15 cellular contexts compared by ENCODE assay signal in genomic region chr7:99692563-99692962, GRCh38. TPM values are rescaled to one million over a fixed set of nuclear protein-coding genes. Genes with fewer than 3 reads are reported as not detected.
DNase-seq lines count a peak whose midpoint lies in the region; ATAC-seq, FAIRE-seq and TF ChIP-seq lines count a peak whose summit lies in the region.
"Not testable (repeated sequence)": the region's sequence is repeated elsewhere in the genome, so short reads cannot be mapped to it uniquely, and the experiment has no call there.
"Had no signal": no experiment of that assay in that cellular context is flagged by ENCODE, and none has a peak within 500 bp of the region (broad histone marks: within the 10 kb centered on the region; RNA-seq: fewer than 3 reads in every experiment).

No MANE protein-coding gene starts in this region.

- not testable (repeated sequence) for H3K27me3 Mint-ChIP-seq in Caco-2 (ENCODE audit: insufficient read depth, unreplicated experiment); naive thymus-derived CD4-positive, alpha-beta T cell; progenitor cell of endocrine pancreas

- 64% methylated on average over 6 of the region's 6 CpGs for WGBS in K562 (ENCODE audit: insufficient coverage, low coverage, missing lambda C conversion rate)
- WGBS in hepatocyte (ENCODE audit: low lambda C conversion rate, missing lambda C conversion rate) = 82% methylated on average over 6 of the region's 6 CpGs

- H3K4me1 Mint-ChIP-seq in Caco-2 (ENCODE audit: low read depth, unreplicated experiment) (peaks cover 33% of the 10 kb centered on the region), progenitor cell of endocrine pancreas (ENCODE audit: low read depth) (peaks cover 28% of the 10 kb centered on the region)
- H3K4me1 Mint-ChIP-seq in naive thymus-derived CD4-positive, alpha-beta T cell = peaks cover 0 to 22% (median 21%) of the 10 kb centered on the region in 7 donors

- not testable (repeated sequence) for H4K20me1 ChIP-seq in K562 (replicated peaks; ENCODE audit: control insufficient read depth, insufficient read depth, low read length); hepatocyte (ENCODE audit: insufficient read depth, poor library complexity, severe bottlenecking)

- H3K4me3 Mint-ChIP-seq in Caco-2 (ENCODE audit: unreplicated experiment); progenitor cell of endocrine pancreas (ENCODE audit: low read depth): not testable (repeated sequence)
- peak overlapping the region in 2 of 10 donors; percentile 1 to 66 for H3K4me3 Mint-ChIP-seq in naive thymus-derived CD4-positive, alpha-beta T cell

- H3K27ac Mint-ChIP-seq in Caco-2 (ENCODE audit: unreplicated experiment) (peak overlapping the region; percentile 87), progenitor cell of endocrine pancreas (peak overlapping the region; percentile 93)
- peak overlapping the region in 6 of 9 donors; percentile 3 to 92 (median 70) for H3K27ac Mint-ChIP-seq in naive thymus-derived CD4-positive, alpha-beta T cell

- not testable (repeated sequence) for H3K4me3 ChIP-seq in Caco-2 (ENCODE audit: low read depth, low read length); K562; hepatocyte; naive thymus-derived CD4-positive, alpha-beta T cell (ENCODE audit: low read length); neuron (ENCODE audit: low read length)

- H3K36me3 Mint-ChIP-seq in Caco-2 (ENCODE audit: insufficient read depth, unreplicated experiment); naive thymus-derived CD4-positive, alpha-beta T cell; progenitor cell of endocrine pancreas (ENCODE audit: insufficient read depth): not testable (repeated sequence)

- CTCF ChIA-PET in Caco-2 (lab: Charles Lee); K562 (lab: Yijun Ruan, JAX; ENCODE audit: low intra/inter-chr PET ratio); naive thymus-derived CD4-positive, alpha-beta T cell (lab: Charles Lee): not testable (repeated sequence)

- FAIRE-seq in K562 (lab: Jason Lieb, UNC) = not testable (repeated sequence)

- TF ChIP-seq POLR2A in K562 (conservative IDR thresholded peaks at IDR 0.05) = not testable (repeated sequence)

- DNase-seq in Caco-2; K562 (ENCODE audit: extremely low read depth in 1 of 4, low spot score in 3 of 4); hepatocyte (ENCODE audit: low spot score); naive thymus-derived CD4-positive, alpha-beta T cell; progenitor cell of endocrine pancreas (ENCODE audit: low spot score, unreplicated experiment): not testable (repeated sequence)

- H3K79me2 ChIP-seq in K562 (ENCODE audit: control insufficient read depth, insufficient read depth, low read length); hepatocyte: not testable (repeated sequence)

- H3K36me3 ChIP-seq in Caco-2 (ENCODE audit: control insufficient read depth, insufficient read depth, low read length); K562 (ENCODE audit: control insufficient read depth, insufficient read depth, low read length); hepatocyte (replicated peaks; ENCODE audit: insufficient read depth, low read depth); naive thymus-derived CD4-positive, alpha-beta T cell (ENCODE audit: control insufficient read depth in 2 of 3, insufficient read depth in 3 of 3, low read length in 3 of 3); neuron (ENCODE audit: insufficient read depth, low read length): not testable (repeated sequence)

- not testable (repeated sequence) for H3K9me3 ChIP-seq in Caco-2; K562 (replicated peaks; ENCODE audit: control insufficient read depth, insufficient read depth, low read depth, low read length); hepatocyte (ENCODE audit: low read depth); naive thymus-derived CD4-positive, alpha-beta T cell (ENCODE audit: control insufficient read depth in 2 of 3, low read length in 3 of 3); neuron (ENCODE audit: low read length)

- in situ Hi-C loops in K562 (cut with MboI) = not testable (repeated sequence)

- TF ChIP-seq RAD21 in K562 (CRISPR knock-in tag; conservative IDR thresholded peaks at IDR 0.05 in 1 of 2, IDR thresholded peaks at IDR 0.05 in 1 of 2) = not testable (repeated sequence)

- H3K9me1 ChIP-seq in K562 (ENCODE audit: control insufficient read depth, insufficient read depth, low read length) = not testable (repeated sequence)

- not testable (repeated sequence) for TF ChIP-seq CTCF in Caco-2 (IDR thresholded peaks at IDR 0.05; ENCODE audit: insufficient read depth in 1 of 2, low read depth in 1 of 2, low read length in 1 of 2, severe bottlenecking in 1 of 2, unreplicated experiment in 1 of 2); K562 (IDR thresholded peaks at IDR 0.05 in 2 of 3, conservative IDR thresholded peaks at IDR 0.05 in 1 of 3; ENCODE audit: insufficient read depth in 2 of 3, low read depth in 1 of 3, low read length in 3 of 3); hepatocyte (IDR thresholded peaks at IDR 0.05; ENCODE audit: poor library complexity); progenitor cell of endocrine pancreas (IDR thresholded peaks at IDR 0.05; ENCODE audit: unreplicated experiment)

- H3K4me1 ChIP-seq in Caco-2 (peaks cover 38% of the 10 kb centered on the region), K562 (replicated peaks in 1 of 2; ENCODE audit: control insufficient read depth in 2 of 2, insufficient read depth in 2 of 2, low read length in 2 of 2) (peaks cover 14 to 32% of the 10 kb centered on the region in 2 experiments), hepatocyte (ENCODE audit: insufficient read depth) (peaks cover 30% of the 10 kb centered on the region)
- H3K4me1 ChIP-seq in naive thymus-derived CD4-positive, alpha-beta T cell (ENCODE audit: control insufficient read depth in 2 of 2, insufficient read depth in 2 of 2, low read length in 2 of 2); neuron (ENCODE audit: insufficient read depth, low read length): not testable (repeated sequence)

- not testable (repeated sequence) for H3K4me2 ChIP-seq in K562 (ENCODE audit: insufficient read depth, low read length)
- H3K4me2 ChIP-seq in hepatocyte = peak overlapping the region; percentile 63

- POLR2A ChIA-PET in Caco-2 (lab: Charles Lee) = not testable (repeated sequence)
- POLR2A ChIA-PET in K562 (lab: Yijun Ruan, JAX) = interaction anchor here (0.6 to 4.6 kb wide), 5 partner anchors 10 to 213 kb away, joined by 3 to 26 read pairs (median 5); partner anchors contain the start of gene CYP3A5
- POLR2A ChIA-PET in naive thymus-derived CD4-positive, alpha-beta T cell (lab: Charles Lee) = interaction anchor here (0.7 to 1.7 kb wide), 4 partner anchors 13 to 226 kb away, joined by 3 to 7 read pairs (median 3); no protein-coding TSS in a partner anchor

- not testable (repeated sequence) for BruUV-seq in Caco-2 (replicated peaks; lab: Mats Ljungman, UMichigan); K562 (replicated peaks; lab: Mats Ljungman, UMichigan)

- not testable (repeated sequence) for TF ChIP-seq EP300 in K562 (IDR thresholded peaks at IDR 0.05; ENCODE audit: low read length)

- H3K9ac ChIP-seq in K562 (ENCODE audit: insufficient read depth in 1 of 2, low read depth in 2 of 2, low read length in 2 of 2) = 0 out of 4 replicates have a peak overlapping the region, but pooled peaks of 1 of the 2 experiments have one; percentile 41

- not testable (repeated sequence) for H3K27ac ChIP-seq in K562 (ENCODE audit: extremely low read depth, low read depth, low read length); naive thymus-derived CD4-positive, alpha-beta T cell (ENCODE audit: low read depth, low read length)
- peak overlapping the region; percentile 94 for H3K27ac ChIP-seq in hepatocyte

- H2AFZ ChIP-seq in K562 (ENCODE audit: low read depth, low read length) (peak overlapping the region; percentile 82), neuron (ENCODE audit: low read depth, low read length) (peak overlapping the region; percentile 86)
- not testable (repeated sequence) for H2AFZ ChIP-seq in hepatocyte

- intact Hi-C loops in Caco-2 (cut with micrococcal nuclease; ENCODE audit: unreplicated experiment) = loop anchor here (5.0 to 10.0 kb wide), 3 partner anchors 35 to 188 kb away; partner anchors contain the start of genes ZKSCAN5 and ZNF394
- intact Hi-C loops in K562 (cut with micrococcal nuclease) = loop anchor here (2.0 kb wide), 1 partner anchor 14 kb away; the partner anchor contains the start of gene CYP3A5
- intact Hi-C loops in naive thymus-derived CD4-positive, alpha-beta T cell (cut with micrococcal nuclease) = not testable (repeated sequence)

- not testable (repeated sequence) for ATAC-seq in K562; naive thymus-derived CD4-positive, alpha-beta T cell

- not testable (repeated sequence) for H3K27me3 ChIP-seq in Caco-2 (replicated peaks; ENCODE audit: control insufficient read depth, insufficient read depth, low read length); K562 (ENCODE audit: control insufficient read depth in 2 of 2, insufficient read depth in 2 of 2, low read length in 2 of 2); hepatocyte; naive thymus-derived CD4-positive, alpha-beta T cell (ENCODE audit: control insufficient read depth in 2 of 2, insufficient read depth in 2 of 2, low read length in 2 of 2); neuron (ENCODE audit: insufficient read depth, low read length)

- not testable (repeated sequence) for H3K9me3 Mint-ChIP-seq in Caco-2 (ENCODE audit: unreplicated experiment); progenitor cell of endocrine pancreas (ENCODE audit: low read depth)
- H3K9me3 Mint-ChIP-seq in naive thymus-derived CD4-positive, alpha-beta T cell = peaks cover 0 to 31% (median 7%) of the 10 kb centered on the region in 11 donors

- not testable (repeated sequence) for H3K9me2 ChIP-seq in hepatocyte (replicated peaks; ENCODE audit: insufficient read depth)

RNA-seq across cellular contexts. Expression of gene CYP3A5, which starts 12.8 kb away (rescaled TPM):
- total RNA-seq in Caco-2 (2022) (2.7 and 3.7 TPM in 2 replicates), K562 (2014; rRNA removed) (0.73 and 1.3 TPM in 2 replicates), K562 (2014; rRNA removed; fragmentation: Illumina TruSeq; extraction: Trizol) (1.3 and 1.7 TPM in 2 replicates), K562 (2015; rRNA removed; fragmentation: Illumina TruSeq; extraction: Trizol) (1.7 and 2.8 TPM in 2 replicates), K562 (2021) (0.96 and 1.5 TPM in 2 replicates), hepatocyte (279 and 345 TPM in 2 replicates), progenitor cell of endocrine pancreas (4.2 and 4.6 TPM in 2 replicates)
- 9.6 and 11.2 TPM in 2 replicates for total RNA-seq in K562 (2011; cell fraction: chromatin; rRNA removed; ENCODE audit: low replicate concordance)
- total RNA-seq in K562 (2011; cell fraction: nucleolus; rRNA removed) = 4.3 and 5.0 TPM in 2 replicates
- 4.5 and 5.9 TPM in 2 replicates for total RNA-seq in K562 (2011; cell fraction: nucleoplasm; rRNA removed)
- polyA plus RNA-seq in K562 (2011; rRNA removed) (0.98 and 1.5 TPM in 2 replicates), K562 (2014; fragmentation: Illumina TruSeq; extraction: Trizol) (1.1 and 1.2 TPM in 2 replicates), K562 (2014; fragmentation: Nextera tagmentation; extraction: Ambion mirVana) (1 to 10 TPM; 1.6 TPM), K562 (2014; rRNA removed) (1.5 and 1.6 TPM in 2 replicates), hepatocyte (194 and 228 TPM in 2 replicates)
- polyA plus RNA-seq in K562 (2011; cell fraction: cytosol; rRNA removed) = 0.27 and 1.0 TPM in 2 replicates
- 9.0 and 11.0 TPM in 2 replicates for polyA plus RNA-seq in K562 (2011; cell fraction: nucleus; rRNA removed)
- 2.6 and 5.5 TPM in 2 replicates for polyA plus RNA-seq in K562 (2012)
- polyA minus RNA-seq in K562 (2011; rRNA and poly(A)+ RNA removed) = 1.8 and 2.9 TPM in 2 replicates
- polyA minus RNA-seq in K562 (2011; cell fraction: cytosol; rRNA and poly(A)+ RNA removed) = 0.48 TPM in 1 of 2 replicates, not detected in the other
- polyA minus RNA-seq in K562 (2011; cell fraction: nucleus; rRNA and poly(A)+ RNA removed) = 5.1 and 7.3 TPM in 2 replicates
- under 1 TPM in 1 of 5 experiments, not detected in 4; 0.27 TPM for total RNA-seq in naive thymus-derived CD4-positive, alpha-beta T cell
- under 1 TPM; 0.69 to 0.87 TPM for polyA plus RNA-seq in naive thymus-derived CD4-positive, alpha-beta T cell
- total RNA-seq: CD8-positive, alpha-beta memory T cell; G401; GM23338; H4; H9 had no signal
- polyA plus RNA-seq: BJ had no signal

RNA-seq across cellular contexts. Expression of gene CYP3A7, which starts 42.4 kb away (rescaled TPM):
- total RNA-seq in Caco-2 (2022) (not detected in 2 replicates), K562 (2014; rRNA removed) (not detected in 2 replicates), K562 (2014; rRNA removed; fragmentation: Illumina TruSeq; extraction: Trizol) (not detected in 2 replicates), K562 (2015; rRNA removed; fragmentation: Illumina TruSeq; extraction: Trizol) (not detected in 2 replicates), K562 (2021) (not detected in 2 replicates), hepatocyte (770 and 803 TPM in 2 replicates), progenitor cell of endocrine pancreas (not detected in 2 replicates)
- not detected in 2 replicates for total RNA-seq in K562 (2011; cell fraction: chromatin; rRNA removed; ENCODE audit: low replicate concordance)
- not detected in 2 replicates for total RNA-seq in K562 (2011; cell fraction: nucleolus; rRNA removed)
- total RNA-seq in K562 (2011; cell fraction: nucleoplasm; rRNA removed) = not detected in 2 replicates
- polyA plus RNA-seq in K562 (2011; rRNA removed) (not detected in 2 replicates), K562 (2014; fragmentation: Illumina TruSeq; extraction: Trizol) (not detected in 2 replicates), K562 (2014; fragmentation: Nextera tagmentation; extraction: Ambion mirVana) (under 1 TPM in 1 of 2 experiments, not detected in 1; 0.20 TPM), K562 (2014; rRNA removed) (not detected in 2 replicates), hepatocyte (311 and 444 TPM in 2 replicates)
- not detected in 2 replicates for polyA plus RNA-seq in K562 (2011; cell fraction: cytosol; rRNA removed)
- not detected in 2 replicates for polyA plus RNA-seq in K562 (2011; cell fraction: nucleus; rRNA removed)
- not detected in 2 replicates for polyA plus RNA-seq in K562 (2012)
- not detected in 2 replicates for polyA minus RNA-seq in K562 (2011; rRNA and poly(A)+ RNA removed)
- polyA minus RNA-seq in K562 (2011; cell fraction: cytosol; rRNA and poly(A)+ RNA removed) = not detected in 2 replicates
- polyA minus RNA-seq in K562 (2011; cell fraction: nucleus; rRNA and poly(A)+ RNA removed) = not detected in 2 replicates
- total RNA-seq in naive thymus-derived CD4-positive, alpha-beta T cell = not detected
- under 1 TPM in 1 of 2 donors, not detected in 1; 0.08 TPM for polyA plus RNA-seq in naive thymus-derived CD4-positive, alpha-beta T cell
- total RNA-seq: A172; A673; CD8-positive, alpha-beta memory T cell; Daoy; G401; GM23338; H4; H9 had no signal
- polyA plus RNA-seq: BJ; CD8-positive, alpha-beta memory T cell had no signal

Comparison
In these comparisons a context has a peak if more than half of its experiments do, and no peak if none do; other contexts are left out.
1. RNA of gene CYP3A5, which starts 12.8 kb away (total RNA-seq): 279 to 345 TPM in hepatocyte; 4.2 to 4.6 TPM in progenitor cell of endocrine pancreas, 2.7 to 3.7 TPM in Caco-2, 0.73 to 11.2 TPM in K562 and 0.27 TPM in naive thymus-derived CD4-positive, alpha-beta T cell; every median in the first group is over 10 times any median in the second.
2. RNA of gene CYP3A7, which starts 42.4 kb away (total RNA-seq): 770 to 803 TPM in hepatocyte; not detected in progenitor cell of endocrine pancreas, not detected in Caco-2, not detected in K562 and not detected in naive thymus-derived CD4-positive, alpha-beta T cell; every median in the first group is over 100 times any median in the second.
3. Peak in every context shown above with its lines, with median percentiles within 50 percentile points of each other: H3K27ac Mint-ChIP-seq.